ENCODE assay signal across 2 cellular contexts in the genomic region with DNA sequence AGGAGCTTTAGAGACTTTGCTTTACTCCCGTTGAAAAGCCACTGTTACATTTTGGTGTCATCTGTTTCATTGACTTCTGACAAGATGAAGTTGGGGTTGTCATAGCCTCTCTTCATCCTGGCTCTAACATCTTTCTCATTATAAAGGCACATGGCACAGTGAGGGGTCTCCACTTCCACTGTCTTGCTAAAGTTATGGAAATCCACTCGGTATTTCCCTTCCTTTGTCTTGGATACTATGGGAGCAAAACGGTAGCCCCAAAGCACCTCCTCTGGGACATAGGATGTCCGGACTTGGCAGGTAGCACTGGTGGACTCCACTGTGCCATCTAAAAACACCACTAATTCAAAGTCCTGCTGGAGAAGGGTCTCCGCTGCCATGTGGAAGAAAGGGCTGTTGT.
A peak's percentile ranks its signal among the peaks of the same experiment; 100 is the strongest.
TF ChIP-seq lines count a peak whose summit lies in the region.

No MANE protein-coding gene starts in this region.

TF ChIP-seq in GM23338, 12 proteins besides CTCF, POLR2A, EP300 and RAD21:
- TF ChIP-seq, protein P1, sequence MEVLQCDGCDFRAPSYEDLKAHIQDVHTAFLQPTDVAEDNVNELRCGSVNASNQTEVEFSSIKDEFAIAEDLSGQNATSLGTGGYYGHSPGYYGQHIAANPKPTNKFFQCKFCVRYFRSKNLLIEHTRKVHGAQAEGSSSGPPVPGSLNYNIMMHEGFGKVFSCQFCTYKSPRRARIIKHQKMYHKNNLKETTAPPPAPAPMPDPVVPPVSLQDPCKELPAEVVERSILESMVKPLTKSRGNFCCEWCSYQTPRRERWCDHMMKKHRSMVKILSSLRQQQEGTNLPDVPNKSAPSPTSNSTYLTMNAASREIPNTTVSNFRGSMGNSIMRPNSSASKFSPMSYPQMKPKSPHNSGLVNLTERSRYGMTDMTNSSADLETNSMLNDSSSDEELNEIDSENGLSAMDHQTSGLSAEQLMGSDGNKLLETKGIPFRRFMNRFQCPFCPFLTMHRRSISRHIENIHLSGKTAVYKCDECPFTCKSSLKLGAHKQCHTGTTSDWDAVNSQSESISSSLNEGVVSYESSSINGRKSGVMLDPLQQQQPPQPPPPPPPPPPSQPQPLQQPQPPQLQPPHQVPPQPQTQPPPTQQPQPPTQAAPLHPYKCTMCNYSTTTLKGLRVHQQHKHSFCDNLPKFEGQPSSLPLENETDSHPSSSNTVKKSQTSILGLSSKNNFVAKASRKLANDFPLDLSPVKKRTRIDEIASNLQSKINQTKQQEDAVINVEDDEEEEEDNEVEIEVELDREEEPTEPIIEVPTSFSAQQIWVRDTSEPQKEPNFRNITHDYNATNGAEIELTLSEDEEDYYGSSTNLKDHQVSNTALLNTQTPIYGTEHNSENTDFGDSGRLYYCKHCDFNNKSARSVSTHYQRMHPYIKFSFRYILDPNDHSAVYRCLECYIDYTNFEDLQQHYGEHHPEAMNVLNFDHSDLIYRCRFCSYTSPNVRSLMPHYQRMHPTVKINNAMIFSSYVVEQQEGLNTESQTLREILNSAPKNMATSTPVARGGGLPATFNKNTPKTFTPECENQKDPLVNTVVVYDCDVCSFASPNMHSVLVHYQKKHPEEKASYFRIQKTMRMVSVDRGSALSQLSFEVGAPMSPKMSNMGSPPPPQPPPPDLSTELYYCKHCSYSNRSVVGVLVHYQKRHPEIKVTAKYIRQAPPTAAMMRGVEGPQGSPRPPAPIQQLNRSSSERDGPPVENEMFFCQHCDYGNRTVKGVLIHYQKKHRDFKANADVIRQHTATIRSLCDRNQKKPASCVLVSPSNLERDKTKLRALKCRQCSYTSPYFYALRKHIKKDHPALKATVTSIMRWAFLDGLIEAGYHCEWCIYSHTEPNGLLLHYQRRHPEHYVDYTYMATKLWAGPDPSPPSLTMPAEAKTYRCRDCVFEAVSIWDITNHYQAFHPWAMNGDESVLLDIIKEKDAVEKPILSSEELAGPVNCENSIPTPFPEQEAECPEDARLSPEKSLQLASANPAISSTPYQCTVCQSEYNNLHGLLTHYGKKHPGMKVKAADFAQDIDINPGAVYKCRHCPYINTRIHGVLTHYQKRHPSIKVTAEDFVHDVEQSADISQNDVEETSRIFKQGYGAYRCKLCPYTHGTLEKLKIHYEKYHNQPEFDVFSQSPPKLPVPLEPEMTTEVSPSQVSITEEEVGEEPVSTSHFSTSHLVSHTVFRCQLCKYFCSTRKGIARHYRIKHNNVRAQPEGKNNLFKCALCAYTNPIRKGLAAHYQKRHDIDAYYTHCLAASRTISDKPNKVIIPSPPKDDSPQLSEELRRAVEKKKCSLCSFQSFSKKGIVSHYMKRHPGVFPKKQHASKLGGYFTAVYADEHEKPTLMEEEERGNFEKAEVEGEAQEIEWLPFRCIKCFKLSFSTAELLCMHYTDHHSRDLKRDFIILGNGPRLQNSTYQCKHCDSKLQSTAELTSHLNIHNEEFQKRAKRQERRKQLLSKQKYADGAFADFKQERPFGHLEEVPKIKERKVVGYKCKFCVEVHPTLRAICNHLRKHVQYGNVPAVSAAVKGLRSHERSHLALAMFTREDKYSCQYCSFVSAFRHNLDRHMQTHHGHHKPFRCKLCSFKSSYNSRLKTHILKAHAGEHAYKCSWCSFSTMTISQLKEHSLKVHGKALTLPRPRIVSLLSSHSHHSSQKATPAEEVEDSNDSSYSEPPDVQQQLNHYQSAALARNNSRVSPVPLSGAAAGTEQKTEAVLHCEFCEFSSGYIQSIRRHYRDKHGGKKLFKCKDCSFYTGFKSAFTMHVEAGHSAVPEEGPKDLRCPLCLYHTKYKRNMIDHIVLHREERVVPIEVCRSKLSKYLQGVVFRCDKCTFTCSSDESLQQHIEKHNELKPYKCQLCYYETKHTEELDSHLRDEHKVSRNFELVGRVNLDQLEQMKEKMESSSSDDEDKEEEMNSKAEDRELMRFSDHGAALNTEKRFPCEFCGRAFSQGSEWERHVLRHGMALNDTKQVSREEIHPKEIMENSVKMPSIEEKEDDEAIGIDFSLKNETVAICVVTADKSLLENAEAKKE (CRISPR knock-in tag; IDR thresholded peaks at IDR 0.05), result peak; percentile 69; the same call in 1 of the 2 replicates
- TF ChIP-seq ZNF331 (CRISPR knock-in tag; IDR thresholded peaks at IDR 0.05; ENCODE audit: low read depth), result no peak

TF ChIP-seq in WTC11, 78 proteins besides CTCF, POLR2A, EP300 and RAD21 (continued from another document):
- TF ChIP-seq NFATC4 (CRISPR knock-in tag; IDR thresholded peaks at IDR 0.05) (no peak), MXD4 (CRISPR knock-in tag; IDR thresholded peaks at IDR 0.05; ENCODE audit: borderline replicate concordance) (0 out of 2 replicates have a peak, but pooled peaks have one; percentile 46), NR2C2 (CRISPR knock-in tag; IDR thresholded peaks at IDR 0.05) (no peak), NR3C1 (CRISPR knock-in tag; conservative IDR thresholded peaks at IDR 0.05; ENCODE audit: low read depth) (no peak), SMAD4 (CRISPR knock-in tag; IDR thresholded peaks at IDR 0.05) (no peak), ATF6 (CRISPR knock-in tag; IDR thresholded peaks at IDR 0.05) (no peak)
- TF ChIP-seq, protein P2, sequence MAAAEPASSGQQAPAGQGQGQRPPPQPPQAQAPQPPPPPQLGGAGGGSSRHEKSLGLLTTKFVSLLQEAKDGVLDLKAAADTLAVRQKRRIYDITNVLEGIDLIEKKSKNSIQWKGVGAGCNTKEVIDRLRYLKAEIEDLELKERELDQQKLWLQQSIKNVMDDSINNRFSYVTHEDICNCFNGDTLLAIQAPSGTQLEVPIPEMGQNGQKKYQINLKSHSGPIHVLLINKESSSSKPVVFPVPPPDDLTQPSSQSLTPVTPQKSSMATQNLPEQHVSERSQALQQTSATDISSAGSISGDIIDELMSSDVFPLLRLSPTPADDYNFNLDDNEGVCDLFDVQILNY (CRISPR knock-in tag; IDR thresholded peaks at IDR 0.05), result no peak
